Comparison of ENCODE assay signal across 8 cellular contexts in genomic region chr4:3880595-3881120, GRCh38.
DNase-seq lines count a peak whose midpoint lies in the region; ATAC-seq, FAIRE-seq and TF ChIP-seq lines count a peak whose summit lies in the region.

No MANE protein-coding gene starts in this region.

- H3K27me3 ChIP-seq in CD4-positive, alpha-beta memory T cell (ENCODE audit: insufficient read depth, low read length) = no peaks in the 10 kb centered on the region
- peaks cover 24% of the 10 kb centered on the region for H3K27me3 ChIP-seq in HAP-1 (ENCODE audit: low read depth)
- H3K27me3 ChIP-seq in endothelial cell of umbilical vein (ENCODE audit: control insufficient read depth in 2 of 2, insufficient read depth in 2 of 2, low read length in 2 of 2) = peaks cover 12 to 19% of the 10 kb centered on the region in 2 experiments

- TF ChIP-seq CTCF in endothelial cell of umbilical vein (IDR thresholded peaks at IDR 0.05; ENCODE audit: extremely low read depth in 1 of 2, insufficient read depth in 1 of 2, low read depth in 1 of 2, low read length in 2 of 2) = peak; percentile 55 to 75

- no peaks in the 10 kb centered on the region for H3K36me3 Mint-ChIP-seq in CD4-positive, alpha-beta memory T cell
- H3K36me3 Mint-ChIP-seq in naive B cell = peaks cover 18 to 21% of the 10 kb centered on the region in 2 donors
- H3K36me3 Mint-ChIP-seq in stimulated activated naive B cell treated with anti-CD40 and anti-IgM and Interleukin-4, amounts not matched to agents 10 μg/mL and 1 μg/mL and 100 μg/mL, for 72 hours = peaks cover 7 to 11% of the 10 kb centered on the region in 2 donors

- H3K4me3 ChIP-seq in CD4-positive, alpha-beta memory T cell (ENCODE audit: low read length in 2 of 2) = no peak overlapping the region
- H3K4me3 ChIP-seq in HAP-1 (no peak overlapping the region), endothelial cell of umbilical vein (replicated peaks in 1 of 3; ENCODE audit: insufficient read depth in 1 of 3, low read depth in 1 of 3, low read length in 3 of 3) (no peak overlapping the region)

- peaks cover 11 to 25% (median 13%) of the 10 kb centered on the region in 4 donors for H3K4me1 Mint-ChIP-seq in CD4-positive, alpha-beta memory T cell
- peaks cover 14 to 20% (median 17%) of the 10 kb centered on the region in 3 donors for H3K4me1 Mint-ChIP-seq in naive B cell
- peaks cover 13 to 19% of the 10 kb centered on the region in 2 donors for H3K4me1 Mint-ChIP-seq in stimulated activated naive B cell treated with anti-CD40 and anti-IgM and Interleukin-4, amounts not matched to agents 10 μg/mL and 1 μg/mL and 100 μg/mL, for 72 hours

- CTCF ChIA-PET in CD4-positive, alpha-beta memory T cell (lab: Charles Lee; ENCODE audit: partially characterized antibody) = interaction anchor here (0.8 to 1.9 kb wide), 12 partner anchors 13 to 773 kb away, joined by 3 to 9 read pairs (median 4); partner anchors contain the start of gene HGFAC
- CTCF ChIA-PET in endothelial cell of umbilical vein (lab: Charles Lee) = interaction anchor here (0.7 to 3.3 kb wide), 26 partner anchors 9 to 834 kb away, joined by 3 to 52 read pairs (median 4); partner anchors contain the start of gene ADRA2C

- no peak overlapping the region for H3K27ac Mint-ChIP-seq in CD4-positive, alpha-beta memory T cell
- H3K27ac Mint-ChIP-seq in naive B cell = no peak overlapping the region
- no peak overlapping the region for H3K27ac Mint-ChIP-seq in stimulated activated naive B cell treated with anti-CD40 and anti-IgM and Interleukin-4, amounts not matched to agents 10 μg/mL and 1 μg/mL and 100 μg/mL, for 72 hours

- peak overlapping the region in 4 of 8 donors; percentile 56 to 77 (median 72) for H3K4me3 Mint-ChIP-seq in CD4-positive, alpha-beta memory T cell
- H3K4me3 Mint-ChIP-seq in naive B cell = peak overlapping the region in 6 of 8 donors; percentile 33 to 58 (median 52)
- peak overlapping the region; percentile 3 to 47 for H3K4me3 Mint-ChIP-seq in stimulated activated naive B cell treated with anti-CD40 and anti-IgM and Interleukin-4, amounts not matched to agents 10 μg/mL and 1 μg/mL and 100 μg/mL, for 72 hours

- intact Hi-C loops in CD4-positive, alpha-beta memory T cell (cut with micrococcal nuclease) = no loop called here
- intact Hi-C loops in endothelial cell of umbilical vein (cut with micrococcal nuclease) = loop anchor here (1.0 to 5.0 kb wide), 5 partner anchors 18 to 348 kb away; partner anchors contain the start of genes ADRA2C and LRPAP1

- peaks cover 16% of the 10 kb centered on the region for H3K4me1 ChIP-seq in CD4-positive, alpha-beta memory T cell (ENCODE audit: insufficient read depth, low read length)
- H3K4me1 ChIP-seq in HAP-1 = no peaks in the 10 kb centered on the region
- no peaks in the 10 kb centered on the region for H3K4me1 ChIP-seq in endothelial cell of umbilical vein (ENCODE audit: control insufficient read depth, extremely low read depth, insufficient read depth, low read length)

- BruUV-seq in endothelial cell of umbilical vein (replicated peaks; lab: Mats Ljungman, UMichigan) = no TSS peak

- no peak overlapping the region for H2AFZ ChIP-seq in endothelial cell of umbilical vein (ENCODE audit: low read depth, low read length)

- POLR2A ChIA-PET in CD4-positive, alpha-beta memory T cell (lab: Charles Lee; ENCODE audit: partially characterized antibody) = no interaction called here
- POLR2A ChIA-PET in endothelial cell of umbilical vein (lab: Charles Lee) = no interaction called here

- no peak for TF ChIP-seq POLR2A in endothelial cell of umbilical vein (IDR thresholded peaks at IDR 0.05; ENCODE audit: low read depth, low read length)

- peak; percentile 51 to 61 (median 57) for DNase-seq in CD4-positive, alpha-beta memory T cell
- DNase-seq in HAP-1 (ENCODE audit: low spot score in 2 of 2) (peak; percentile 44 to 84), NCI-H82 (lab: John Stamatoyannopoulos, UW) (peak; percentile 83), endothelial cell of umbilical vein (ENCODE audit: low read depth, low spot score) (peak; percentile 55), naive B cell (peak; percentile 45)
- peak; percentile 13 for DNase-seq in activated CD8-positive, alpha-beta memory T cell treated with anti-CD3 and anti-CD28 coated beads, Interleukin-2, amount 50 U/mL, for 24 hours (ENCODE audit: extremely low read depth)
- peak; percentile 59 for DNase-seq in stimulated activated naive B cell treated with anti-CD40 and anti-IgM and Interleukin-4, amounts not matched to agents 10 μg/mL and 1 μg/mL and 100 μg/mL, for 72 hours

- H3K79me2 ChIP-seq in endothelial cell of umbilical vein (ENCODE audit: control insufficient read depth, insufficient read depth, low read length) = no peaks in the 10 kb centered on the region

- no peak overlapping the region for H3K4me2 ChIP-seq in endothelial cell of umbilical vein (ENCODE audit: insufficient read depth, low read length)

- ATAC-seq in naive B cell (ENCODE audit: low read depth in 2 of 2) (peak; percentile 66 to 77), GM21619 (IDR thresholded peaks at IDR 0.05; ENCODE audit: unreplicated experiment) (no peak)
- peak; percentile 92 to 93 for ATAC-seq in stimulated activated naive B cell treated with anti-CD40 and anti-IgM and Interleukin-4, amounts not matched to agents 10 μg/mL and 1 μg/mL and 100 μg/mL, for 72 hours (replicated peaks)

- in situ Hi-C loops in HAP-1 (cut with MboI; ENCODE audit: low sequenced_read_pairs) = loop anchor here (10.0 to 25.0 kb wide), 2 partner anchors 318 to 396 kb away; no protein-coding TSS in a partner anchor

- no peaks in the 10 kb centered on the region for H3K9me1 ChIP-seq in endothelial cell of umbilical vein (replicated peaks; ENCODE audit: control insufficient read depth, extremely low read depth, insufficient read depth, low read length)

- no peaks in the 10 kb centered on the region for H3K36me3 ChIP-seq in CD4-positive, alpha-beta memory T cell (ENCODE audit: insufficient read depth, low read length)
- H3K36me3 ChIP-seq in HAP-1 (replicated peaks) (no peaks in the 10 kb centered on the region), endothelial cell of umbilical vein (ENCODE audit: control insufficient read depth in 2 of 2, extremely low read depth in 1 of 2, insufficient read depth in 2 of 2, low read length in 2 of 2) (no peaks in the 10 kb centered on the region)

- dilution Hi-C loops in endothelial cell of umbilical vein (cut with MboI; ENCODE audit: extremely low pct_ligation_motif_present, low sequenced_read_pairs) = no loop called here

- peak; percentile 82 for FAIRE-seq in endothelial cell of umbilical vein (lab: Jason Lieb, UNC)

- peaks cover 0 to 21% (median 12%) of the 10 kb centered on the region in 8 donors for H3K9me3 Mint-ChIP-seq in CD4-positive, alpha-beta memory T cell
- H3K9me3 Mint-ChIP-seq in naive B cell = peaks cover 5 to 28% (median 22%) of the 10 kb centered on the region in 7 donors
- H3K9me3 Mint-ChIP-seq in stimulated activated naive B cell treated with anti-CD40 and anti-IgM and Interleukin-4, amounts not matched to agents 10 μg/mL and 1 μg/mL and 100 μg/mL, for 72 hours = peaks cover 11 to 19% of the 10 kb centered on the region in 2 donors

- no peaks in the 10 kb centered on the region for H4K20me1 ChIP-seq in endothelial cell of umbilical vein (replicated peaks; ENCODE audit: control insufficient read depth, extremely low read depth, insufficient read depth, low read length)

- H3K9me3 ChIP-seq in CD4-positive, alpha-beta memory T cell (ENCODE audit: control insufficient read depth in 1 of 2, low read length in 2 of 2) = no peaks in the 10 kb centered on the region
- no peaks in the 10 kb centered on the region for H3K9me3 ChIP-seq in HAP-1
- H3K9me3 ChIP-seq in endothelial cell of umbilical vein (replicated peaks; ENCODE audit: control insufficient read depth, insufficient read depth, low read length) = no peaks in the 10 kb centered on the region

- H3K27ac ChIP-seq in CD4-positive, alpha-beta memory T cell (ENCODE audit: low read depth, low read length) = no peak overlapping the region
- H3K27ac ChIP-seq in endothelial cell of umbilical vein (ENCODE audit: insufficient read depth, low read depth, low read length) = no peak overlapping the region

- H3K27me3 Mint-ChIP-seq in CD4-positive, alpha-beta memory T cell = peaks cover 25 to 37% of the 10 kb centered on the region in 2 donors
- peaks cover 46 to 72% (median 63%) of the 10 kb centered on the region in 3 donors for H3K27me3 Mint-ChIP-seq in naive B cell
- H3K27me3 Mint-ChIP-seq in stimulated activated naive B cell treated with anti-CD40 and anti-IgM and Interleukin-4, amounts not matched to agents 10 μg/mL and 1 μg/mL and 100 μg/mL, for 72 hours = peaks cover 61 to 67% of the 10 kb centered on the region in 2 donors

- H3K9ac ChIP-seq in endothelial cell of umbilical vein (replicated peaks; ENCODE audit: extremely low read depth, insufficient read depth, low read length) = no peak overlapping the region

TF ChIP-seq in endothelial cell of umbilical vein, 7 proteins besides CTCF, POLR2A, EP300 and RAD21:
- TF ChIP-seq JUN (IDR thresholded peaks at IDR 0.05; ENCODE audit: borderline replicate concordance, insufficient read depth, insufficient read length, low read depth) (no peak), POLR2AphosphoS5 (IDR thresholded peaks at IDR 0.05; ENCODE audit: insufficient read depth, low read depth, low read length) (no peak), FOS (IDR thresholded peaks at IDR 0.05; ENCODE audit: borderline replicate concordance, insufficient read depth, low read length) (no peak), EZH2 (IDR thresholded peaks at IDR 0.05; ENCODE audit: borderline replicate concordance, low read depth, low read length, severe bottlenecking) (no peak), MAX (IDR thresholded peaks at IDR 0.05; ENCODE audit: insufficient read depth, insufficient read length) (no peak), GATA2 (IDR thresholded peaks at IDR 0.05; ENCODE audit: insufficient read depth, insufficient read length, low read depth, low read length) (no peak)

Comparison
In these comparisons a context has a peak if more than half of its experiments do, and no peak if none do; other contexts are left out.
1. DNase-seq: peak in every context shown above with its lines; median percentile 83 in NCI-H82; 64 in HAP-1; 59 in stimulated activated naive B cell treated with anti-CD40 and anti-IgM and Interleukin-4, amounts not matched to agents 10 μg/mL and 1 μg/mL and 100 μg/mL, for 72 hours; 57 in CD4-positive, alpha-beta memory T cell; 55 in endothelial cell of umbilical vein; 45 in naive B cell; 13 in activated CD8-positive, alpha-beta memory T cell treated with anti-CD3 and anti-CD28 coated beads, Interleukin-2, amount 50 U/mL, for 24 hours.